ENCODE assay signal across 20 cellular contexts in genomic region chr1:159200759-159201158, GRCh38. TPM values are rescaled to one million over a fixed set of nuclear protein-coding genes. Genes with fewer than 3 reads are reported as not detected.
DNase-seq lines count a peak whose midpoint lies in the region; ATAC-seq and TF ChIP-seq lines count a peak whose summit lies in the region.
"Had no signal": no experiment of that assay in that cellular context is flagged by ENCODE, and none has a peak within 500 bp of the region (broad histone marks: within the 10 kb centered on the region; RNA-seq: fewer than 3 reads in every experiment).

No MANE protein-coding gene starts in this region.

- BruUV-seq in MCF 10A (replicated peaks; lab: Mats Ljungman, UMichigan): no TSS peak

- H3F3A ChIP-seq in Loucy (ENCODE audit: low read depth): no peaks in the 10 kb centered on the region

- ATAC-seq in left colon: no peak
- ATAC-seq: Panc1 had no signal

- DNase-seq in breast epithelium (ENCODE audit: low spot score in 2 of 2) (no peak), MCF 10A (ENCODE audit: unreplicated experiment) (no peak), esophagus squamous epithelium (lab: John Stamatoyannopoulos, UW) (no peak), suprapubic skin (ENCODE audit: low spot score in 2 of 2) (no peak), SW 1271 (lab: John Stamatoyannopoulos, UW) (no peak), NCI-H774 (lab: John Stamatoyannopoulos, UW) (no peak), left colon (no peak)
- DNase-seq: COR-L47; DMS79; GM23248; H9; HFFc6; NCI-H1417; NCI-H187; NCI-H510A; NCI-H748 treated with DMSO at 0.1 percent for 48 hours; NK-92 treated with Interleukin-12 subunit alpha and Interleukin-12 subunit beta, amount 100 ng/mL, for 24 hours; SJCRH30 had no signal

- POLR2A ChIA-PET in MCF 10A (lab: Yijun Ruan, JAX): interaction anchor here (0.7 to 1.5 kb wide), 2 partner anchors 10 to 80 kb away, joined by 3 read pairs; no protein-coding TSS in a partner anchor

- WGBS in esophagus squamous epithelium, 2 donors: 56 to 70% methylated on average over 8 to 11 of the region's 18 CpGs
- 17% methylated on average over 16 of the region's 18 CpGs for WGBS in suprapubic skin

- CTCF ChIA-PET in MCF 10A (lab: Yijun Ruan, JAX): interaction anchor here (7.1 to 12.7 kb wide), 4 partner anchors 11 to 575 kb away, joined by 92 to 386 read pairs (median 140); partner anchors contain the start of gene CADM3

- no peaks in the 10 kb centered on the region for H3K9me2 ChIP-seq in Loucy (replicated peaks; ENCODE audit: low read depth, low read length)

- no peak overlapping the region for H3K9ac ChIP-seq in Loucy (ENCODE audit: low read depth, low read length, poor library complexity, severe bottlenecking)
- H3K9ac ChIP-seq: GM23248 had no signal

- no peak overlapping the region for H2AFZ ChIP-seq in Loucy (ENCODE audit: low read length)
- H2AFZ ChIP-seq: GM23248 had no signal

- H3K4me3 ChIP-seq in breast epithelium: peak overlapping the region; percentile 20 to 37 (median 25)
- H3K4me3 ChIP-seq in Loucy (ENCODE audit: low read length, poor library complexity, severe bottlenecking): peak overlapping the region; percentile 56
- peak overlapping the region in 3 of 4 donors; percentile 17 to 49 (median 32) for H3K4me3 ChIP-seq in esophagus squamous epithelium
- peak overlapping the region; percentile 10 for H3K4me3 ChIP-seq in suprapubic skin
- H3K4me3 ChIP-seq: GM23248, SJCRH30 had no signal

- H3K27me3 ChIP-seq in breast epithelium (no peaks in the 10 kb centered on the region), Loucy (ENCODE audit: insufficient read depth, low read length, poor library complexity, severe bottlenecking) (peaks cover 4% of the 10 kb centered on the region), esophagus squamous epithelium (peaks cover 0 to 57% (median 0%) of the 10 kb centered on the region in 4 donors), suprapubic skin (peaks cover 26% of the 10 kb centered on the region)
- H3K27me3 ChIP-seq: SJCRH30 had no signal

- no peaks in the 10 kb centered on the region for H3K36me3 ChIP-seq in breast epithelium
- H3K36me3 ChIP-seq in Loucy (ENCODE audit: insufficient read depth, low read length): no peaks in the 10 kb centered on the region
- H3K36me3 ChIP-seq in esophagus squamous epithelium: no peaks in the 10 kb centered on the region
- no peaks in the 10 kb centered on the region for H3K36me3 ChIP-seq in suprapubic skin
- H3K36me3 ChIP-seq: SJCRH30 had no signal

- H3K9me3 Mint-ChIP-seq in MCF 10A (ENCODE audit: unreplicated experiment): no peaks in the 10 kb centered on the region
- H3K9me3 Mint-ChIP-seq: H9, HFFc6 had no signal

- TF ChIP-seq EP300 in suprapubic skin (IDR thresholded peaks at IDR 0.05): no peak

- H3K9me3 ChIP-seq in breast epithelium (no peaks in the 10 kb centered on the region), Loucy (ENCODE audit: insufficient read depth, low read depth, low read length) (no peaks in the 10 kb centered on the region), esophagus squamous epithelium (no peaks in the 10 kb centered on the region), suprapubic skin (no peaks in the 10 kb centered on the region)
- H3K9me3 ChIP-seq: SJCRH30 had no signal

- peaks cover 53% of the 10 kb centered on the region for H3K4me1 Mint-ChIP-seq in MCF 10A (ENCODE audit: insufficient read depth, unreplicated experiment)

- intact Hi-C loops in breast epithelium (cut with DNase I; ENCODE audit: low total_unique reads) (no loop called here), MCF 10A (cut with micrococcal nuclease) (no loop called here), esophagus squamous epithelium (cut with DNase I) (loop anchor here (10.0 kb wide), 1 partner anchor 56 kb away; no protein-coding TSS in a partner anchor), left colon (cut with DNase I, micrococcal nuclease) (no loop called here)

- H3K27ac Mint-ChIP-seq in MCF 10A (ENCODE audit: low read depth, unreplicated experiment): no peak overlapping the region
- H3K27ac Mint-ChIP-seq: H9, HFFc6 had no signal

- TF ChIP-seq CTCF in breast epithelium (IDR thresholded peaks at IDR 0.05): no peak
- TF ChIP-seq CTCF in MCF 10A (IDR thresholded peaks at IDR 0.05; ENCODE audit: unreplicated experiment): no peak
- no peak for TF ChIP-seq CTCF in Loucy (conservative IDR thresholded peaks at IDR 0.05; ENCODE audit: low read length)
- no peak for TF ChIP-seq CTCF in esophagus squamous epithelium (IDR thresholded peaks at IDR 0.05)
- TF ChIP-seq CTCF in suprapubic skin (IDR thresholded peaks at IDR 0.05): no peak

- peak overlapping the region; percentile 73 for H3K4me2 ChIP-seq in Loucy (ENCODE audit: low read depth, low read length, poor library complexity, severe bottlenecking)

- no peaks in the 10 kb centered on the region for H3K79me2 ChIP-seq in Loucy (ENCODE audit: insufficient read depth, low read length)

- H4K20me1 ChIP-seq in Loucy (ENCODE audit: insufficient read depth, low read length, poor library complexity, severe bottlenecking): no peaks in the 10 kb centered on the region

- H3K27ac ChIP-seq in breast epithelium: no peak overlapping the region
- H3K27ac ChIP-seq in esophagus squamous epithelium: peak overlapping the region in 1 of 4 donors; percentile 45
- H3K27ac ChIP-seq in suprapubic skin: no peak overlapping the region
- H3K27ac ChIP-seq: GM23248, SJCRH30 had no signal

- H3K4me3 Mint-ChIP-seq in MCF 10A (ENCODE audit: unreplicated experiment): no peak overlapping the region
- H3K4me3 Mint-ChIP-seq: H9, HFFc6 had no signal

- no peaks in the 10 kb centered on the region for H3K27me3 Mint-ChIP-seq in MCF 10A (ENCODE audit: insufficient read depth, unreplicated experiment)

- no peaks in the 10 kb centered on the region for H3K4me1 ChIP-seq in breast epithelium
- peaks cover 33% of the 10 kb centered on the region for H3K4me1 ChIP-seq in Loucy (ENCODE audit: insufficient read depth, low read length, poor library complexity, severe bottlenecking)
- no peaks in the 10 kb centered on the region for H3K4me1 ChIP-seq in esophagus squamous epithelium
- H3K4me1 ChIP-seq in suprapubic skin: no peaks in the 10 kb centered on the region
- H3K4me1 ChIP-seq: SJCRH30 had no signal

- H3K36me3 Mint-ChIP-seq in MCF 10A (ENCODE audit: insufficient read depth, unreplicated experiment): peaks cover 85% of the 10 kb centered on the region

- TF ChIP-seq POLR2A in breast epithelium (IDR thresholded peaks at IDR 0.05) (no peak), esophagus squamous epithelium (IDR thresholded peaks at IDR 0.05) (no peak), suprapubic skin (IDR thresholded peaks at IDR 0.05) (no peak)

RNA-seq across cellular contexts. Expression of gene ACKR1, which starts 3.9 kb away (rescaled TPM):
- total RNA-seq in breast epithelium (10 to 100 TPM; 32.3 to 83.2 (median 81.9) TPM), MCF 10A (2022) (45.6 and 47.6 TPM in 2 replicates), esophagus squamous epithelium (10 to 100 TPM in 3 of 4 donors, 1 to 10 TPM in 1; 2.2 to 67.9 (median 33.7) TPM), suprapubic skin (100 to 1,000 TPM in 1 of 4 donors, 10 to 100 TPM in 3; 34.7 to 117 (median 41.4) TPM), left colon (10 to 100 TPM; 16.9 to 19.2 TPM)
- total RNA-seq: GM23248, HFFc6, SJCRH30 had no signal

RNA-seq across cellular contexts. Expression of gene CADM3, which starts 29.3 kb away (rescaled TPM):
- total RNA-seq in breast epithelium (10 to 100 TPM in 2 of 3 donors, 1 to 10 TPM in 1; 5.2 to 22.6 (median 15.2) TPM), MCF 10A (2022) (207 and 222 TPM in 2 replicates), esophagus squamous epithelium (1 to 10 TPM in 2 of 4 donors, under 1 TPM in 2; 0.19 to 9.2 (median 3.3) TPM), suprapubic skin (1 to 10 TPM; 4.3 to 9.8 (median 7.9) TPM), left colon (1 to 10 TPM; 3.2 to 7.5 TPM)
- total RNA-seq: GM23248, SJCRH30 had no signal
